Comparison of ENCODE assay signal across 22 cellular contexts in the genomic region with DNA sequence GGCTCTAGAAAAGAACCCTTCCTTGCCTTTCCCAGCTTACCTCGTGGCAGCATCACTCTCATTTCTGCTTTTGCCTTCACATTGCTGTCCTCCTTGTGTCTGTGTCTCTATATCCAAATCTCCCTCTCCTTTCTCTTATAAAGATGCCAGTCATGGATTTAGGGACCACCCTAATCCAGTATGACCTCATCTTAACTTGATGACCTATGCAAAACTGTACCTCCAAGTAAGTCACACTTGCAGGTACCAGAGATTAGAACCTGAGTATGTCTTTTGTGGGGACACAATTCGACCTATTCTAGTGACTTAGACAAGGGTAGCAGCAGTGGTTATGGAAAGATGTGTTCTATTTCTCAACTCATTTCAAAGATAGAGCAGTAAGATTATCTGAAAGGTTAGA.
"Had no signal": no experiment of that assay in that cellular context is flagged by ENCODE, and none has a peak within 500 bp of the region (broad histone marks: within the 10 kb centered on the region; RNA-seq: fewer than 3 reads in every experiment).

No MANE protein-coding gene starts in this region.

- DNase-seq: activated CD4-positive, alpha-beta memory T cell treated with anti-CD3 and anti-CD28 coated beads for 36 hours; activated CD4-positive, alpha-beta T cell treated with anti-CD3 and anti-CD28 coated beads, Interleukin-2, amount 10 ng/mL, durations not matched to agents 7 days and 5 days; activated CD4-positive, CD25-positive, alpha-beta regulatory T cell; activated gamma-delta T cell; activated naive CD4-positive, alpha-beta T cell treated with anti-CD3 and anti-CD28 coated beads for 36 hours; activated T-cell treated with anti-CD3 and anti-CD28 coated beads for 4 hours; activated T-cell treated with anti-CD3 and anti-CD28 coated beads, Interleukin-2, amount 50 U/mL, for 48 hours; amygdala; Kasumi-1; NCI-H1092 treated with DMSO at 0.1 percent for 48 hours; NCI-H1417 treated with DMSO at 0.1 percent for 48 hours; NCI-H187; NCI-H2081; NCI-H510A treated with DMSO at 0.1 percent for 48 hours; NCI-H69; SIG-M5; T-helper 17 cell; T-helper 9 cell had no signal

- ATAC-seq: activated T-helper 17 cell treated with anti-CD3 and anti-CD28 coated beads, Interleukin-2, amount 50 U/mL, for 72 hours; T-helper 17 cell had no signal

- H3K27ac ChIP-seq: VCaP had no signal

- FAIRE-seq: astrocyte, TTC549 had no signal
